23 cellular contexts compared by ENCODE assay signal in genomic region chr5:55108651-55109050, GRCh38. TPM values are rescaled to one million over a fixed set of nuclear protein-coding genes. Genes with fewer than 3 reads are reported as not detected.
"Had no signal": no experiment of that assay in that cellular context is flagged by ENCODE, and none has a peak within 500 bp of the region (broad histone marks: within the 10 kb centered on the region; RNA-seq: fewer than 3 reads in every experiment).

No MANE protein-coding gene starts in this region.

- H3K4me1 ChIP-seq: body of pancreas, colonic mucosa, gastrocnemius medialis, parathyroid adenoma, SJSA1, upper lobe of left lung had no signal

- H3K9me3 Mint-ChIP-seq: activated CD8-positive, alpha-beta T cell treated with anti-CD3 and anti-CD28 coated beads for 36 hours; activated naive CD4-positive, alpha-beta T cell treated with anti-CD3 and anti-CD28 coated beads for 36 hours; activated T-cell treated with anti-CD3 and anti-CD28 coated beads, Interleukin-2, amount 50 U/mL, for 24 hours; activated T-helper 2 cell treated with anti-CD3 and anti-CD28 coated beads, Interferon-gamma antibody, Interleukin-2, Interleukin-4, amounts not matched to agents 10 μg/mL and 5 μg/mL and 100 μg/mL, durations not matched to agents 14 hours and 24 hours and 36 hours; stimulated activated memory B cell treated with anti-CD40 and anti-IgM and Interleukin-4, amounts not matched to agents 10 μg/mL and 1 μg/mL and 100 μg/mL, for 72 hours had no signal

- DNase-seq: activated CD4-positive, alpha-beta T cell treated with anti-CD3 and anti-CD28 coated beads, Interleukin-2, amount 10 ng/mL, durations not matched to agents 24 days and 14 days; activated CD4-positive, CD25-positive, alpha-beta regulatory T cell; activated CD8-positive, alpha-beta T cell treated with anti-CD3 and anti-CD28 coated beads for 36 hours; activated naive CD4-positive, alpha-beta T cell treated with anti-CD3 and anti-CD28 coated beads for 36 hours; activated T-cell treated with anti-CD3 and anti-CD28 coated beads, Interleukin-2, amount 50 U/mL, for 24 hours; body of pancreas; caudate nucleus; colonic mucosa; gastrocnemius medialis; head of caudate nucleus; kidney glomerular epithelial cell; left ventricle myocardium superior; naive B cell; spleen; stimulated activated CD4-positive, alpha-beta T cell treated with anti-CD3 and anti-CD28 coated beads, Interleukin-4, amount 100 ng/mL, for 4 hours; SW 1271; T-helper 9 cell; upper lobe of left lung had no signal

- H3K27me3 Mint-ChIP-seq: activated T-cell treated with anti-CD3 and anti-CD28 coated beads, Interleukin-2, amount 50 U/mL, for 24 hours had no signal

- H3K4me3 ChIP-seq: body of pancreas, colonic mucosa, gastrocnemius medialis, SJSA1, spleen, thoracic aorta, upper lobe of left lung had no signal

- H3K4me3 Mint-ChIP-seq: activated CD4-positive, alpha-beta T cell treated with anti-CD3 and anti-CD28 coated beads, Interleukin-2, amount 10 ng/mL, durations not matched to agents 24 days and 14 days; activated CD8-positive, alpha-beta T cell treated with anti-CD3 and anti-CD28 coated beads for 36 hours; activated naive CD4-positive, alpha-beta T cell treated with anti-CD3 and anti-CD28 coated beads for 36 hours; activated T-cell treated with anti-CD3 and anti-CD28 coated beads, Interleukin-2, amount 50 U/mL, for 24 hours; naive B cell; stimulated activated memory B cell treated with anti-CD40 and anti-IgM and Interleukin-4, amounts not matched to agents 10 μg/mL and 1 μg/mL and 100 μg/mL, for 72 hours had no signal

- H3K27ac Mint-ChIP-seq: activated CD4-positive, alpha-beta T cell treated with anti-CD3 and anti-CD28 coated beads, Interleukin-2, amount 10 ng/mL, durations not matched to agents 24 days and 14 days; activated CD8-positive, alpha-beta T cell treated with anti-CD3 and anti-CD28 coated beads for 36 hours; activated naive CD4-positive, alpha-beta T cell treated with anti-CD3 and anti-CD28 coated beads for 36 hours; activated T-cell treated with anti-CD3 and anti-CD28 coated beads, Interleukin-2, amount 50 U/mL, for 24 hours; activated T-helper 2 cell treated with anti-CD3 and anti-CD28 coated beads, Interferon-gamma antibody, Interleukin-2, Interleukin-4, amounts not matched to agents 10 μg/mL and 5 μg/mL and 100 μg/mL, durations not matched to agents 14 hours and 24 hours and 36 hours; naive B cell; stimulated activated memory B cell treated with anti-CD40 and anti-IgM and Interleukin-4, amounts not matched to agents 10 μg/mL and 1 μg/mL and 100 μg/mL, for 72 hours had no signal

- H3K27me3 ChIP-seq: body of pancreas, colonic mucosa, gastrocnemius medialis, SJSA1, spleen, upper lobe of left lung had no signal

- H3K36me3 ChIP-seq: colonic mucosa, gastrocnemius medialis, SJSA1, thoracic aorta, upper lobe of left lung had no signal

- H3K9ac ChIP-seq: parathyroid adenoma had no signal

- H3K4me1 Mint-ChIP-seq: naive B cell; stimulated activated memory B cell treated with anti-CD40 and anti-IgM and Interleukin-4, amounts not matched to agents 10 μg/mL and 1 μg/mL and 100 μg/mL, for 72 hours had no signal

- H3K36me3 Mint-ChIP-seq: naive B cell; stimulated activated memory B cell treated with anti-CD40 and anti-IgM and Interleukin-4, amounts not matched to agents 10 μg/mL and 1 μg/mL and 100 μg/mL, for 72 hours had no signal

- H3K27ac ChIP-seq: body of pancreas, colonic mucosa, gastrocnemius medialis, parathyroid adenoma, SJSA1, spleen, thoracic aorta, upper lobe of left lung had no signal

- H3K9me3 ChIP-seq: body of pancreas, colonic mucosa, gastrocnemius medialis, SJSA1, spleen, thoracic aorta, upper lobe of left lung had no signal

RNA-seq across cellular contexts. Expression of gene GZMA, which starts 6.2 kb away (rescaled TPM):
- total RNA-seq: body of pancreas, gastrocnemius medialis, SJSA1 had no signal

RNA-seq across cellular contexts. Expression of gene GPX8, which starts 51.3 kb away (rescaled TPM):
- total RNA-seq: activated CD4-positive, alpha-beta T cell treated with anti-CD3 and anti-CD28 coated beads, Interleukin-2, amount 10 ng/mL, durations not matched to agents 24 days and 14 days; activated CD8-positive, alpha-beta T cell treated with anti-CD3 and anti-CD28 coated beads for 36 hours; activated naive CD4-positive, alpha-beta T cell treated with anti-CD3 and anti-CD28 coated beads for 36 hours; activated T-helper 2 cell treated with anti-CD3 and anti-CD28 coated beads, Interferon-gamma antibody, Interleukin-2, Interleukin-4, amounts not matched to agents 10 μg/mL and 5 μg/mL and 100 μg/mL, durations not matched to agents 14 hours and 24 hours and 36 hours had no signal
